Comparison of ENCODE assay signal across 9 cellular contexts in the genomic region with DNA sequence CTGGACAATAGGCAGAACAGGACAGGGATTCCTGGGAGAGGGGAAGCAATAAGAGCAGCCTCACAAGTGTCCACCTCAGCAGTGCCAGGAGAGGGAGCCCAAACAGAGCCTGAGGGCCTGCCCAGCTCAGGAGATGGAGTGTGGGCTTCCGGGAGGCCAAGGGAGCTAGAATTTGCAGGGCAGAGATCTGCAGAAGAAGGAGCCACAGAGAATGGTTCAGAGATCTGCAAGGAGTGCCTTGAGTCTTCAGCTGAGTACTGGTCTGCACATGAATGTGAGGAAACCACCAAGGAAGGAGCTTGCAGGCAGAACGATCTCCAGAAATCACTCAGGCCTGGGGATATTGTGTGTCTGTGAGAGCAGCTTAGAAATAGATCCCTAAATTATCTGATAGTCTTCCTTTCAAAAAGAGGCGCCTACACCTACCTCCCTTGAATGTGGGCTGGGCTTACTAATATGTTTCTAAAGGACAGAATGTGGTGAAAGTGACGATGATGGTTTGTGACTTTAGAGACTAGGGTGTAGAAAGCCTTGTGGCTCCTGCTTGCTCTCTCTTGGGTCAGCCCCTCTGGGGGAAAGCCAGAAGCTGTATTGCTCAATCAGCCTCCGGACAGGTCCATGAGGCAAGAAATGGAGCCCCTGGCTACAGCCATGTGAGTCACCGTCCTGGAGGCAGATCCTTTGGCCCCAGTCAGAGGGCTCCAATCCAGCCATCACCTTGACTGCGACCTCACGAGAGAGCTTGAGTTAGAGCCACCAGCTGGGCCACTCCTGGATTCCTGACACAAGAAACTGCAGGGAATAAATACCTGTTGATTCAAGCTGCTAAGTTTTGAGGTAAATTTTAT. TPM values are rescaled to one million over a fixed set of nuclear protein-coding genes. Genes with fewer than 3 reads are reported as not detected.
DNase-seq lines count a peak whose midpoint lies in the region; ATAC-seq, FAIRE-seq and TF ChIP-seq lines count a peak whose summit lies in the region.
"Had no signal": no experiment of that assay in that cellular context is flagged by ENCODE, and none has a peak within 500 bp of the region (broad histone marks: within the 10 kb centered on the region; RNA-seq: fewer than 3 reads in every experiment).

No MANE protein-coding gene starts in this region.

- no peak for FAIRE-seq in H1 (lab: Jason Lieb, UNC)
- no peak for FAIRE-seq in frontal cortex (lab: Jason Lieb, UNC)

- H3K79me1 ChIP-seq in H1 (ENCODE audit: low read depth, low read length) = no peaks in the 10 kb centered on the region

- no peak overlapping the region for H4K5ac ChIP-seq in H1 (ENCODE audit: insufficient read length, low read depth, low read length)

- no peak overlapping the region for H3K18ac ChIP-seq in H1 (ENCODE audit: extremely low read depth, low read length)

- no peaks in the 10 kb centered on the region for H3K36me3 Mint-ChIP-seq in naive thymus-derived CD4-positive, alpha-beta T cell

- no peak for TF ChIP-seq POLR2A in H1 (IDR thresholded peaks at IDR 0.05; ENCODE audit: control extremely low read depth in 1 of 2, low read depth in 2 of 2, low read length in 2 of 2)

- no peaks in the 10 kb centered on the region for H3K9me3 Mint-ChIP-seq in naive thymus-derived CD4-positive, alpha-beta T cell

- ATAC-seq in HG03196 (IDR thresholded peaks at IDR 0.05; ENCODE audit: unreplicated experiment) = peak; percentile 51
- ATAC-seq in naive thymus-derived CD4-positive, alpha-beta T cell = peak; percentile 78

- no peak overlapping the region for H3K4ac ChIP-seq in H1 (replicated peaks; ENCODE audit: insufficient read length, low read depth, low read length)

- intact Hi-C loops in naive thymus-derived CD4-positive, alpha-beta T cell (cut with micrococcal nuclease) = loop anchor here (1.0 kb wide), 1 partner anchor 40 kb away; no protein-coding TSS in a partner anchor

- in situ Hi-C loops in ACHN (cut with HindIII; ENCODE audit: low pct_ligation_motif_present, low pct_unique_long_range_greater_than_20kb, low sequenced_read_pairs) (no loop called here), SK-MEL-5 (cut with HindIII; ENCODE audit: low pct_unique_long_range_greater_than_20kb, low sequenced_read_pairs) (no loop called here)

- H3K27ac ChIP-seq in H1 (ENCODE audit: low read depth, low read length) = no peak overlapping the region
- no peak overlapping the region for H3K27ac ChIP-seq in naive thymus-derived CD4-positive, alpha-beta T cell (ENCODE audit: low read depth, low read length)

- H3K4me2 ChIP-seq in H1 (ENCODE audit: insufficient read depth in 1 of 2, low read depth in 2 of 2, low read length in 2 of 2) = no peak overlapping the region

- H3K23ac ChIP-seq in H1 (ENCODE audit: insufficient read length) = no peak overlapping the region

- no peak overlapping the region for H3K4me3 Mint-ChIP-seq in naive thymus-derived CD4-positive, alpha-beta T cell

- peak overlapping the region in 1 of 9 donors; percentile 21 for H3K27ac Mint-ChIP-seq in naive thymus-derived CD4-positive, alpha-beta T cell

- peaks cover 0 to 10% (median 5%) of the 10 kb centered on the region in 4 experiments; a peak in 5 of 7 replicates for H3K4me1 ChIP-seq in H1 (replicated peaks in 1 of 4; ENCODE audit: control insufficient read depth in 3 of 4, insufficient read depth in 4 of 4, low read length in 3 of 4)
- peaks cover 2 to 6% of the 10 kb centered on the region in 2 donors for H3K4me1 ChIP-seq in naive thymus-derived CD4-positive, alpha-beta T cell (ENCODE audit: control insufficient read depth in 2 of 2, insufficient read depth in 2 of 2, low read length in 2 of 2)

- POLR2A ChIA-PET in H1 (lab: Charles Lee; ENCODE audit: partially characterized antibody) = no interaction called here
- POLR2A ChIA-PET in naive thymus-derived CD4-positive, alpha-beta T cell (lab: Charles Lee) = no interaction called here

- H4K91ac ChIP-seq in H1 (replicated peaks; ENCODE audit: insufficient read length, low read length) = no peak overlapping the region

- CTCF ChIA-PET in H1 (lab: Charles Lee; ENCODE audit: partially characterized antibody) = interaction anchor here (0.7 to 10.4 kb wide), 24 partner anchors 8 to 149 kb away, joined by 3 to 217 read pairs (median 6); a partner anchor contains a TSS
- CTCF ChIA-PET in naive thymus-derived CD4-positive, alpha-beta T cell (lab: Charles Lee) = interaction anchor here (1.1 to 3.6 kb wide), 6 partner anchors 8 to 46 kb away, joined by 3 to 14 read pairs (median 4); a partner anchor contains a TSS

- no peak overlapping the region for H2BK120ac ChIP-seq in H1 (replicated peaks; ENCODE audit: low read depth, low read length)

- H3K56ac ChIP-seq in H1 (replicated peaks; ENCODE audit: insufficient read length, low read depth, low read length) = no peak overlapping the region

- H3K79me2 ChIP-seq in H1 (ENCODE audit: control insufficient read depth in 1 of 2, insufficient read depth in 2 of 2, low read length in 2 of 2) = no peaks in the 10 kb centered on the region

- no peak for TF ChIP-seq EP300 in H1 (IDR thresholded peaks at IDR 0.05; ENCODE audit: borderline replicate concordance in 1 of 2, low read depth in 2 of 2, low read length in 2 of 2)

- peak; percentile 78 to 86 for TF ChIP-seq RAD21 in H1 (IDR thresholded peaks at IDR 0.05 in 1 of 2, conservative IDR thresholded peaks at IDR 0.05 in 1 of 2; ENCODE audit: low read depth in 2 of 2, low read length in 2 of 2)

- H2AFZ ChIP-seq in H1 (ENCODE audit: low read length) = no peak overlapping the region; the same call in 1 of the 2 replicates

- no peak overlapping the region for H2BK15ac ChIP-seq in H1 (ENCODE audit: low read length)

- peaks cover 4 to 30% (median 7%) of the 10 kb centered on the region in 5 donors for H3K27me3 Mint-ChIP-seq in naive thymus-derived CD4-positive, alpha-beta T cell

- H3K9ac ChIP-seq in H1 (replicated peaks in 1 of 4; ENCODE audit: extremely low read depth in 1 of 4, low read depth in 3 of 4, low read length in 3 of 4) = no peak overlapping the region

- peak; percentile 83 for DNase-seq in ACHN
- no peak for DNase-seq in GM12864 (ENCODE audit: low read depth)
- peak; percentile 84 for DNase-seq in SK-MEL-5 (ENCODE audit: low read depth, low spot score)
- DNase-seq in H1 (ENCODE audit: low read depth in 1 of 2, low spot score in 2 of 2) = no peak
- DNase-seq in naive thymus-derived CD4-positive, alpha-beta T cell = no peak
- DNase-seq in HPDE6-E6E7 (ENCODE audit: extremely low spot score) = no peak
- DNase-seq in frontal cortex (ENCODE audit: low spot score in 2 of 2) = no peak

- no peaks in the 10 kb centered on the region for H3K9me3 ChIP-seq in H1 (ENCODE audit: insufficient read depth in 2 of 2, low read depth in 1 of 2, low read length in 1 of 2)
- no peaks in the 10 kb centered on the region for H3K9me3 ChIP-seq in naive thymus-derived CD4-positive, alpha-beta T cell (ENCODE audit: control insufficient read depth in 2 of 3, low read length in 3 of 3)
- H3K9me3 ChIP-seq: HAP-1 had no signal

- H3K36me3 ChIP-seq in H1 (ENCODE audit: control insufficient read depth in 2 of 4, insufficient read depth in 4 of 4, low read length in 3 of 4) = no peaks in the 10 kb centered on the region
- no peaks in the 10 kb centered on the region for H3K36me3 ChIP-seq in naive thymus-derived CD4-positive, alpha-beta T cell (ENCODE audit: control insufficient read depth in 2 of 3, insufficient read depth in 3 of 3, low read length in 3 of 3)
- H3K36me3 ChIP-seq: HAP-1 had no signal

- H3K4me3 ChIP-seq in GM12864 (ENCODE audit: low read depth, low read length) (no peak overlapping the region), H1 (ENCODE audit: extremely low read depth in 1 of 4, insufficient read depth in 2 of 4, low read depth in 3 of 4, low read length in 4 of 4) (no peak overlapping the region)
- H3K4me3 ChIP-seq in naive thymus-derived CD4-positive, alpha-beta T cell (ENCODE audit: low read length) = no peak overlapping the region
- H3K4me3 ChIP-seq: HAP-1 had no signal

- 86% methylated on average over 8 of the region's 8 CpGs; no CpG with 5 or more reads in 1 of the 2 experiments for WGBS in H1 (ENCODE audit: extremely low coverage in 1 of 2, insufficient coverage in 1 of 2, insufficient read length in 1 of 2, insufficient replicate concordance in 2 of 2, low coverage in 1 of 2, low lambda C conversion rate in 2 of 2, missing lambda C conversion rate in 1 of 2), 2 experiments

- no peak overlapping the region for H2BK20ac ChIP-seq in H1 (ENCODE audit: low read length)

- no peaks in the 10 kb centered on the region for H4K20me1 ChIP-seq in H1 (replicated peaks in 1 of 2; ENCODE audit: control insufficient read depth in 1 of 2, insufficient read depth in 2 of 2, low read length in 2 of 2)

- H3K4me1 Mint-ChIP-seq in naive thymus-derived CD4-positive, alpha-beta T cell = peaks cover 1 to 16% (median 7%) of the 10 kb centered on the region in 7 donors

- TF ChIP-seq CTCF in GM12864 (IDR thresholded peaks at IDR 0.05; ENCODE audit: low read depth, low read length, missing control alignments) = peak; percentile 49
- peak; percentile 75 to 86 (median 82) for TF ChIP-seq CTCF in H1 (IDR thresholded peaks at IDR 0.05; ENCODE audit: control extremely low read depth in 1 of 3, insufficient read depth in 1 of 3, low read depth in 1 of 3, low read length in 3 of 3)

- H3K23me2 ChIP-seq in H1 (ENCODE audit: low read depth, low read length) = no peaks in the 10 kb centered on the region

- no peak overlapping the region for H2AK5ac ChIP-seq in H1 (ENCODE audit: low read depth, low read length)

- no peak overlapping the region for H3K14ac ChIP-seq in H1 (ENCODE audit: insufficient read length)

- H2BK12ac ChIP-seq in H1 (ENCODE audit: low read depth, low read length) = no peak overlapping the region

- no peak overlapping the region for H4K8ac ChIP-seq in H1 (ENCODE audit: extremely low read depth, insufficient read depth, low read length)

- no peak overlapping the region for H2BK5ac ChIP-seq in H1 (ENCODE audit: low read depth, low read length)

- no peaks in the 10 kb centered on the region; a peak in 1 of 7 replicates for H3K27me3 ChIP-seq in H1 (replicated peaks in 1 of 4; ENCODE audit: control insufficient read depth in 3 of 4, extremely low read depth in 1 of 4, insufficient read depth in 3 of 4, low read length in 3 of 4)
- no peaks in the 10 kb centered on the region for H3K27me3 ChIP-seq in naive thymus-derived CD4-positive, alpha-beta T cell (ENCODE audit: control insufficient read depth in 2 of 2, insufficient read depth in 2 of 2, low read length in 2 of 2)

RNA-seq across cellular contexts. Expression of a gene that starts 7.6 kb away (rescaled TPM):
- 43.4 and 45.8 TPM in 2 replicates for total RNA-seq in SK-MEL-5 (2014; rRNA removed; shearing (Covaris generic))
- polyA plus RNA-seq in SK-MEL-5 (2015; cell fraction: cytosol; rRNA removed) = 39.0 and 47.0 TPM in 2 replicates
- 72.0 and 79.3 TPM in 2 replicates for polyA plus RNA-seq in SK-MEL-5 (2015; cell fraction: nucleus; rRNA removed)
- total RNA-seq in H1 (2021; fragmentation: NEBNext Ultra II Directional; extraction: Animal tissue kit (Norgen Biotek cat#: 25700)) = 9.8 and 11.3 TPM in 2 replicates
- polyA plus RNA-seq in H1 (2011; rRNA removed) = 4.3 and 4.7 TPM in 2 replicates
- 7.7 TPM for polyA plus RNA-seq in H1 (2011; cell fraction: cytosol; rRNA removed)
- polyA plus RNA-seq in H1 (2011; cell fraction: nucleus; rRNA removed) = 12.7 TPM
- 3.9 to 5.4 TPM (median 4.5 TPM) in 4 replicates for polyA plus RNA-seq in H1 (2012, experiment 1 of 2)
- polyA plus RNA-seq in H1 (2012, experiment 2 of 2) = 0.63 TPM
- polyA plus RNA-seq in H1 (2013, experiment 1 of 2) = 8.9 TPM
- polyA plus RNA-seq in H1 (2013, experiment 2 of 2) = 9.3 TPM
- polyA minus RNA-seq in H1 (2011; rRNA and poly(A)+ RNA removed) = 9.1 and 42.2 TPM in 2 replicates
- 4.9 TPM for polyA minus RNA-seq in H1 (2011; cell fraction: cytosol; rRNA and poly(A)+ RNA removed)
- polyA minus RNA-seq in H1 (2011; cell fraction: nucleus; rRNA and poly(A)+ RNA removed) = 12.4 TPM
- total RNA-seq in naive thymus-derived CD4-positive, alpha-beta T cell = 10 to 100 TPM; 68.6 to 88.1 (median 76.7) TPM
- polyA plus RNA-seq in naive thymus-derived CD4-positive, alpha-beta T cell = 10 to 100 TPM; 25.5 to 26.7 TPM
- 28.1 TPM for total RNA-seq in frontal cortex

Comparison
In these comparisons a context has a peak if more than half of its experiments do, and no peak if none do; other contexts are left out.
1. DNase-seq: peak in ACHN (single experiment) and SK-MEL-5 (single experiment); none in GM12864 (single experiment), H1 (0 of 2), naive thymus-derived CD4-positive, alpha-beta T cell (0 of 9), HPDE6-E6E7 (single experiment) and frontal cortex (0 of 2).